15 cellular contexts compared by ENCODE assay signal in the genomic region with DNA sequence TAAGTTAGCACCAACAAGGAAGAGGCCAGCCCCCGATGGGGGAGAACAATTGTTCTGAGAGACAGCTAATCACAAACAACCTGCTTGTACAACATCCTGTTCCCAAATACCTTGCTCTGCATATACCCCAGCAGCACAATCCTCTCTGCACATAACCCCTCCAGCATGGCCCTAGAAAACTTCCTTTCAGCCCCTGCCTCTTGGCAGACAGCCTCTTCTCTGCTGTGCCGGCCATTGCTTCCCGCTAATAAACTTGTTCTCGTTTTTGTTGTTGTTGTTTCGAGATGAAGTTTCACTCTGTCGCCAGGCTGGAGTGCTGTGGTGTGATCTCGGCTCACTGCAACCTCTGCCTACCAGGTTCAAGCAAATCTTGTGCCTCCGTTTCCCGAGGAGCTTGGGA.
"Had no signal": no experiment of that assay in that cellular context is flagged by ENCODE, and none has a peak within 500 bp of the region (broad histone marks: within the 10 kb centered on the region; RNA-seq: fewer than 3 reads in every experiment).

No MANE protein-coding gene starts in this region.

- H3K4me3 ChIP-seq: heart left ventricle, mucosa of descending colon, thoracic aorta had no signal

- H3K36me3 ChIP-seq: heart left ventricle, thoracic aorta had no signal

- H3K36me3 Mint-ChIP-seq: natural killer cell; stimulated activated effector memory CD8-positive, alpha-beta T cell treated with anti-CD3 and anti-CD28 coated beads, Interleukin-12 subunit alpha, Interleukin-12 subunit beta, amount 100 ng/mL, for 72 hours had no signal

- H3K9me3 ChIP-seq: heart left ventricle, mucosa of descending colon, thoracic aorta had no signal

- H3K9me3 Mint-ChIP-seq: activated T-cell treated with anti-CD3 and anti-CD28 coated beads, Interleukin-2, amount 50 U/mL, for 4 hours; natural killer cell; stimulated activated effector memory CD8-positive, alpha-beta T cell treated with anti-CD3 and anti-CD28 coated beads, Interleukin-12 subunit alpha, Interleukin-12 subunit beta, amount 100 ng/mL, for 72 hours had no signal

- H3K27ac ChIP-seq: epithelial cell of prostate, heart left ventricle, thoracic aorta had no signal

- H3K27me3 ChIP-seq: heart left ventricle had no signal

- H3K4me3 Mint-ChIP-seq: activated CD4-positive, alpha-beta memory T cell treated with anti-CD3 and anti-CD28 coated beads for 36 hours; activated naive CD8-positive, alpha-beta T cell; activated T-cell treated with anti-CD3 and anti-CD28 coated beads, Interleukin-2, amount 50 U/mL, for 4 hours; natural killer cell; stimulated activated effector memory CD8-positive, alpha-beta T cell treated with anti-CD3 and anti-CD28 coated beads, Interleukin-12 subunit alpha, Interleukin-12 subunit beta, amount 100 ng/mL, for 72 hours had no signal

- ATAC-seq: activated T-cell treated with anti-CD3 and anti-CD28 coated beads, Interleukin-2, amount 50 U/mL, for 4 hours; heart left ventricle; left cardiac atrium; mucosa of descending colon; natural killer cell; stimulated activated effector memory CD8-positive, alpha-beta T cell treated with anti-CD3 and anti-CD28 coated beads, Interleukin-12 subunit alpha, Interleukin-12 subunit beta, amount 100 ng/mL, for 72 hours had no signal

- DNase-seq: activated CD4-positive, alpha-beta memory T cell treated with anti-CD3 and anti-CD28 coated beads for 36 hours; activated effector memory CD4-positive, alpha-beta T cell treated with anti-CD3 and anti-CD28 coated beads, Interleukin-2, amount 50 U/mL, for 16 hours; activated T-cell treated with anti-CD3 and anti-CD28 coated beads, Interleukin-2, amount 50 U/mL, for 4 hours; amniotic stem cell; effector CD4-positive, alpha-beta T cell; heart left ventricle; left cardiac atrium; mucosa of descending colon; natural killer cell; nucleus accumbens; T-helper 9 cell had no signal

- H3K27me3 Mint-ChIP-seq: activated CD4-positive, alpha-beta memory T cell treated with anti-CD3 and anti-CD28 coated beads for 36 hours; activated naive CD8-positive, alpha-beta T cell had no signal

- H3K27ac Mint-ChIP-seq: activated CD4-positive, alpha-beta memory T cell treated with anti-CD3 and anti-CD28 coated beads for 36 hours; activated naive CD8-positive, alpha-beta T cell; natural killer cell; stimulated activated effector memory CD8-positive, alpha-beta T cell treated with anti-CD3 and anti-CD28 coated beads, Interleukin-12 subunit alpha, Interleukin-12 subunit beta, amount 100 ng/mL, for 72 hours had no signal
